Comparison of ENCODE assay signal across 19 cellular contexts in the genomic region with DNA sequence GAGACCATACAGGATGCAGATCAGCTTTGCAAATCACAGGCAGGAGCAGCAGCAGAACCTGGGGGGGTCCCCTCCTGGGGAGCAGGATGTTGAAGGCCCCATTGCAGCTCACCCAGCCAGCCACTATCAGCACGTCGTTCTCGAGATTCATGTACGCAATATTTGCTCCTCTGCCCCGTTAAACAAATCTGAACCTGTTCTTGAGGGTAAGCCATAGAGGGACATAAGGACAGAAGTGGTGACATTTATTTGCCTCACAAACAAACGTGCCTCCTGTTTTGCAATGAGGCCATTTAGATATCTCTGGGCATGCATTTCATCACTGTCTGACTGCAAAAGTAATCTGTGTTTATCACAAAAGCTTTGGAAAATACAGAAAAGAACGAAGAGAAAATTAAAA.
DNase-seq lines count a peak whose midpoint lies in the region; ATAC-seq, FAIRE-seq and TF ChIP-seq lines count a peak whose summit lies in the region.
"Had no signal": no experiment of that assay in that cellular context is flagged by ENCODE, and none has a peak within 500 bp of the region (broad histone marks: within the 10 kb centered on the region; RNA-seq: fewer than 3 reads in every experiment).

No MANE protein-coding gene starts in this region.

- no peak overlapping the region for H2AFZ ChIP-seq in HepG2 (ENCODE audit: low read length)

- TF ChIP-seq POLR2A in HepG2 (IDR thresholded peaks at IDR 0.05; ENCODE audit: insufficient read depth in 1 of 2, low read depth in 2 of 2, low read length in 2 of 2), result no peak

- H4K20me1 ChIP-seq in HepG2 (ENCODE audit: insufficient read depth, low read length), result no peaks in the 10 kb centered on the region

- peak overlapping the region; percentile 20; the same call in 1 of the 2 replicates for H3K27ac ChIP-seq in VCaP
- H3K27ac ChIP-seq in HepG2 (ENCODE audit: extremely low read length, insufficient read depth, low read length), result no peak overlapping the region

- FAIRE-seq in HepG2 (lab: Jason Lieb, UNC), result peak; percentile 73
- FAIRE-seq: G401.6, GM12891, GM19239, H1 had no signal

- CTCF ChIA-PET in HepG2 (lab: Yijun Ruan, JAX; ENCODE audit: low intra/inter-chr PET ratio, low total read pairs), result no interaction called here

- H3K4me2 ChIP-seq in HepG2 (ENCODE audit: low read depth, low read length), result peak overlapping the region; percentile 24; the same call in 1 of the 2 replicates

- POLR2A ChIA-PET in HepG2 (lab: Yijun Ruan, JAX), result no interaction called here

- no peak overlapping the region for H3K4me3 ChIP-seq in HepG2 (replicated peaks in 1 of 3; ENCODE audit: insufficient read depth in 1 of 3, low read depth in 2 of 3, low read length in 3 of 3)

- peak; percentile 81 for DNase-seq in HuH-7 (ENCODE audit: low spot score)
- peak; percentile 70 for DNase-seq in HepG2 (ENCODE audit: low spot score)
- no peak for DNase-seq in stimulated activated CD4-positive, alpha-beta T cell treated with anti-CD3 and anti-CD28 coated beads, Interleukin-4, amount 100 ng/mL, for 4 hours
- no peak for DNase-seq in iPS-NIHi7 (ENCODE audit: extremely low spot score)
- no peak for DNase-seq in DMS53 treated with DMSO at 0.1 percent for 48 hours (lab: John Stamatoyannopoulos, UW; ENCODE audit: unreplicated experiment)
- DNase-seq: ACHN; BE2C; C1 segment of cervical spinal cord; CD4-positive, CD25-positive, alpha-beta regulatory T cell; CD8-positive, alpha-beta memory T cell; COR-L47; DMS 273 treated with DMSO at 0.1 percent for 48 hours; DMS53; H9 had no signal

- H3K9me3 ChIP-seq in HepG2 (ENCODE audit: low read length), result no peaks in the 10 kb centered on the region
- H3K9me3 ChIP-seq: BE2C had no signal

- no peaks in the 10 kb centered on the region for H3K36me3 ChIP-seq in HepG2 (replicated peaks in 1 of 2; ENCODE audit: control insufficient read depth in 1 of 2, insufficient read depth in 2 of 2, low read length in 2 of 2)
- H3K36me3 ChIP-seq: BE2C had no signal

- H3K4me1 ChIP-seq in HepG2 (ENCODE audit: insufficient read depth, low read length), result peaks cover 26% of the 10 kb centered on the region
- H3K4me1 ChIP-seq: BE2C had no signal

- TF ChIP-seq RAD21 in HepG2 (CRISPR knock-in tag; IDR thresholded peaks at IDR 0.05), result no peak

- H3K79me2 ChIP-seq in HepG2 (ENCODE audit: insufficient read depth, low read length), result no peaks in the 10 kb centered on the region

- TF ChIP-seq CTCF in VCaP (conservative IDR thresholded peaks at IDR 0.05), result no peak
- no peak for TF ChIP-seq CTCF in HepG2 (CRISPR knock-in tag; IDR thresholded peaks at IDR 0.05)

- no TSS peak for BruUV-seq in HepG2 (replicated peaks; lab: Mats Ljungman, UMichigan)

- TF ChIP-seq EP300 in HepG2 (IDR thresholded peaks at IDR 0.05; ENCODE audit: low read depth in 2 of 2, low read length in 2 of 2) (peak in 1 of 2 experiments; percentile 61; a peak in 1 of 4 replicates), HepG2 (CRISPR knock-in tag; IDR thresholded peaks at IDR 0.05; ENCODE audit: borderline replicate concordance) (no peak)

- H3K9ac ChIP-seq in HepG2 (ENCODE audit: insufficient read depth, low read depth, low read length), result no peak overlapping the region

- in situ Hi-C loops in HepG2 (cut with HindIII; ENCODE audit: extremely low pct_ligation_motif_present, low pct_unique_long_range_greater_than_20kb), result no loop called here

- intact Hi-C loops in HepG2 (cut with micrococcal nuclease; ENCODE audit: unreplicated experiment), result no loop called here

- under 1% methylated on average over 3 of the region's 7 CpGs for WGBS in HepG2 (ENCODE audit: low lambda C conversion rate)

- peak; percentile 68 for ATAC-seq in HepG2

- H3K27me3 ChIP-seq in HepG2 (ENCODE audit: control insufficient read depth in 1 of 2, insufficient read depth in 2 of 2, low read length in 2 of 2), result peaks cover 2 to 11% of the 10 kb centered on the region in 2 experiments; a peak in 2 of 5 replicates
- H3K27me3 ChIP-seq: BE2C had no signal

TF ChIP-seq in HepG2, 621 proteins besides CTCF, POLR2A, EP300 and RAD21 (continues in another document):
- TF ChIP-seq HOXA5 (CRISPR knock-in tag; IDR thresholded peaks at IDR 0.05), result no peak
- TF ChIP-seq, protein P1, sequence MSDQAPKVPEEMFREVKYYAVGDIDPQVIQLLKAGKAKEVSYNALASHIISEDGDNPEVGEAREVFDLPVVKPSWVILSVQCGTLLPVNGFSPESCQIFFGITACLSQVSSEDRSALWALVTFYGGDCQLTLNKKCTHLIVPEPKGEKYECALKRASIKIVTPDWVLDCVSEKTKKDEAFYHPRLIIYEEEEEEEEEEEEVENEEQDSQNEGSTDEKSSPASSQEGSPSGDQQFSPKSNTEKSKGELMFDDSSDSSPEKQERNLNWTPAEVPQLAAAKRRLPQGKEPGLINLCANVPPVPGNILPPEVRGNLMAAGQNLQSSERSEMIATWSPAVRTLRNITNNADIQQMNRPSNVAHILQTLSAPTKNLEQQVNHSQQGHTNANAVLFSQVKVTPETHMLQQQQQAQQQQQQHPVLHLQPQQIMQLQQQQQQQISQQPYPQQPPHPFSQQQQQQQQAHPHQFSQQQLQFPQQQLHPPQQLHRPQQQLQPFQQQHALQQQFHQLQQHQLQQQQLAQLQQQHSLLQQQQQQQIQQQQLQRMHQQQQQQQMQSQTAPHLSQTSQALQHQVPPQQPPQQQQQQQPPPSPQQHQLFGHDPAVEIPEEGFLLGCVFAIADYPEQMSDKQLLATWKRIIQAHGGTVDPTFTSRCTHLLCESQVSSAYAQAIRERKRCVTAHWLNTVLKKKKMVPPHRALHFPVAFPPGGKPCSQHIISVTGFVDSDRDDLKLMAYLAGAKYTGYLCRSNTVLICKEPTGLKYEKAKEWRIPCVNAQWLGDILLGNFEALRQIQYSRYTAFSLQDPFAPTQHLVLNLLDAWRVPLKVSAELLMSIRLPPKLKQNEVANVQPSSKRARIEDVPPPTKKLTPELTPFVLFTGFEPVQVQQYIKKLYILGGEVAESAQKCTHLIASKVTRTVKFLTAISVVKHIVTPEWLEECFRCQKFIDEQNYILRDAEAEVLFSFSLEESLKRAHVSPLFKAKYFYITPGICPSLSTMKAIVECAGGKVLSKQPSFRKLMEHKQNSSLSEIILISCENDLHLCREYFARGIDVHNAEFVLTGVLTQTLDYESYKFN (CRISPR knock-in tag; conservative IDR thresholded peaks at IDR 0.05), result peak; percentile 31
- peak; percentile 19; the same call in 1 of the 2 replicates for TF ChIP-seq HDAC1 (CRISPR knock-in tag; IDR thresholded peaks at IDR 0.05)
- TF ChIP-seq, protein P2, sequence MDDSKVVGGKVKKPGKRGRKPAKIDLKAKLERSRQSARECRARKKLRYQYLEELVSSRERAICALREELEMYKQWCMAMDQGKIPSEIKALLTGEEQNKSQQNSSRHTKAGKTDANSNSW (CRISPR knock-in tag; IDR thresholded peaks at IDR 0.05; ENCODE audit: borderline replicate concordance), result no peak
- TF ChIP-seq TEAD3 (CRISPR knock-in tag; optimal IDR thresholded peaks at IDR 0.05; ENCODE audit: borderline replicate concordance), result no peak
- peak; percentile 53 for TF ChIP-seq GATAD2A (CRISPR knock-in tag; IDR thresholded peaks at IDR 0.05)
- TF ChIP-seq, protein P3, sequence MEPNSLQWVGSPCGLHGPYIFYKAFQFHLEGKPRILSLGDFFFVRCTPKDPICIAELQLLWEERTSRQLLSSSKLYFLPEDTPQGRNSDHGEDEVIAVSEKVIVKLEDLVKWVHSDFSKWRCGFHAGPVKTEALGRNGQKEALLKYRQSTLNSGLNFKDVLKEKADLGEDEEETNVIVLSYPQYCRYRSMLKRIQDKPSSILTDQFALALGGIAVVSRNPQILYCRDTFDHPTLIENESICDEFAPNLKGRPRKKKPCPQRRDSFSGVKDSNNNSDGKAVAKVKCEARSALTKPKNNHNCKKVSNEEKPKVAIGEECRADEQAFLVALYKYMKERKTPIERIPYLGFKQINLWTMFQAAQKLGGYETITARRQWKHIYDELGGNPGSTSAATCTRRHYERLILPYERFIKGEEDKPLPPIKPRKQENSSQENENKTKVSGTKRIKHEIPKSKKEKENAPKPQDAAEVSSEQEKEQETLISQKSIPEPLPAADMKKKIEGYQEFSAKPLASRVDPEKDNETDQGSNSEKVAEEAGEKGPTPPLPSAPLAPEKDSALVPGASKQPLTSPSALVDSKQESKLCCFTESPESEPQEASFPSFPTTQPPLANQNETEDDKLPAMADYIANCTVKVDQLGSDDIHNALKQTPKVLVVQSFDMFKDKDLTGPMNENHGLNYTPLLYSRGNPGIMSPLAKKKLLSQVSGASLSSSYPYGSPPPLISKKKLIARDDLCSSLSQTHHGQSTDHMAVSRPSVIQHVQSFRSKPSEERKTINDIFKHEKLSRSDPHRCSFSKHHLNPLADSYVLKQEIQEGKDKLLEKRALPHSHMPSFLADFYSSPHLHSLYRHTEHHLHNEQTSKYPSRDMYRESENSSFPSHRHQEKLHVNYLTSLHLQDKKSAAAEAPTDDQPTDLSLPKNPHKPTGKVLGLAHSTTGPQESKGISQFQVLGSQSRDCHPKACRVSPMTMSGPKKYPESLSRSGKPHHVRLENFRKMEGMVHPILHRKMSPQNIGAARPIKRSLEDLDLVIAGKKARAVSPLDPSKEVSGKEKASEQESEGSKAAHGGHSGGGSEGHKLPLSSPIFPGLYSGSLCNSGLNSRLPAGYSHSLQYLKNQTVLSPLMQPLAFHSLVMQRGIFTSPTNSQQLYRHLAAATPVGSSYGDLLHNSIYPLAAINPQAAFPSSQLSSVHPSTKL (CRISPR knock-in tag; IDR thresholded peaks at IDR 0.05), result peak; percentile 36; the same call in 1 of the 2 replicates
- TF ChIP-seq, protein P4, sequence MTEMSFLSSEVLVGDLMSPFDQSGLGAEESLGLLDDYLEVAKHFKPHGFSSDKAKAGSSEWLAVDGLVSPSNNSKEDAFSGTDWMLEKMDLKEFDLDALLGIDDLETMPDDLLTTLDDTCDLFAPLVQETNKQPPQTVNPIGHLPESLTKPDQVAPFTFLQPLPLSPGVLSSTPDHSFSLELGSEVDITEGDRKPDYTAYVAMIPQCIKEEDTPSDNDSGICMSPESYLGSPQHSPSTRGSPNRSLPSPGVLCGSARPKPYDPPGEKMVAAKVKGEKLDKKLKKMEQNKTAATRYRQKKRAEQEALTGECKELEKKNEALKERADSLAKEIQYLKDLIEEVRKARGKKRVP (CRISPR knock-in tag; IDR thresholded peaks at IDR 0.05), result peak in 1 of 2 experiments; percentile 69; a peak in 2 of 4 replicates
- no peak for TF ChIP-seq ZFP82 (CRISPR knock-in tag; IDR thresholded peaks at IDR 0.05; ENCODE audit: borderline replicate concordance)
- no peak for TF ChIP-seq SOX6 (IDR thresholded peaks at IDR 0.05)
- peak; percentile 64; the same call in 1 of the 2 replicates for TF ChIP-seq SOX6 (CRISPR knock-in tag; IDR thresholded peaks at IDR 0.05)
- 0 out of 2 replicates have a peak, but pooled peaks have one; percentile 9 for TF ChIP-seq FOSL2 (CRISPR knock-in tag; IDR thresholded peaks at IDR 0.05)
- peak; percentile 83; the same call in 1 of the 2 replicates for TF ChIP-seq CEBPB (IDR thresholded peaks at IDR 0.05; ENCODE audit: borderline replicate concordance, low read depth, low read length)
- peak; percentile 58; the same call in 1 of the 2 replicates for TF ChIP-seq HMG20B (CRISPR knock-in tag; conservative IDR thresholded peaks at IDR 0.05)
- TF ChIP-seq ZNF441 (CRISPR knock-in tag; IDR thresholded peaks at IDR 0.05; ENCODE audit: borderline replicate concordance), result no peak

Comparison
In these comparisons a context has a peak if more than half of its experiments do, and no peak if none do; other contexts are left out.
1. DNase-seq: peak in HuH-7 (single experiment) and HepG2 (single experiment); none in stimulated activated CD4-positive, alpha-beta T cell treated with anti-CD3 and anti-CD28 coated beads, Interleukin-4, amount 100 ng/mL, for 4 hours (0 of 2), iPS-NIHi7 (single experiment) and DMS53 treated with DMSO at 0.1 percent for 48 hours (single experiment).